17 cellular contexts compared by ENCODE assay signal in genomic region chr22:25729016-25729415, GRCh38. TPM values are rescaled to one million over a fixed set of nuclear protein-coding genes. Genes with fewer than 3 reads are reported as not detected.
A peak's percentile ranks its signal among the peaks of the same experiment; 100 is the strongest.
DNase-seq lines count a peak whose midpoint lies in the region; ATAC-seq and TF ChIP-seq lines count a peak whose summit lies in the region.
"Had no signal": no experiment of that assay in that cellular context is flagged by ENCODE, and none has a peak within 500 bp of the region (broad histone marks: within the 10 kb centered on the region; RNA-seq: fewer than 3 reads in every experiment).

No MANE protein-coding gene starts in this region.

- no peak overlapping the region for H3K4me3 ChIP-seq in cardiac muscle cell
- no peak overlapping the region for H3K4me3 ChIP-seq in mucosa of descending colon
- H3K4me3 ChIP-seq: K562 had no signal

- H3K4me1 Mint-ChIP-seq in activated T-helper 2 cell treated with anti-CD3 and anti-CD28 coated beads, Interferon-gamma antibody, Interleukin-2, Interleukin-4, amounts not matched to agents 10 μg/mL and 5 μg/mL and 100 μg/mL, durations not matched to agents 14 hours and 24 hours and 36 hours (ENCODE audit: low read depth): peaks cover 42% of the 10 kb centered on the region
- no peaks in the 10 kb centered on the region for H3K4me1 Mint-ChIP-seq in HFFc6 (ENCODE audit: low read depth)
- peaks cover 3% of the 10 kb centered on the region for H3K4me1 Mint-ChIP-seq in chondrocyte (ENCODE audit: low read depth)
- H3K4me1 Mint-ChIP-seq: CD8-positive, alpha-beta memory T cell had no signal

- intact Hi-C loops in cardiac septum (cut with DNase I): no loop called here
- intact Hi-C loops in activated T-helper 2 cell treated with anti-CD3 and anti-CD28 coated beads, Interferon-gamma antibody, Interleukin-2, Interleukin-4, amounts not matched to agents 10 μg/mL and 5 μg/mL and 100 μg/mL, durations not matched to agents 14 hours and 24 hours and 36 hours (cut with micrococcal nuclease): no loop called here
- intact Hi-C loops in mucosa of descending colon (cut with DNase I, micrococcal nuclease): no loop called here
- intact Hi-C loops in sciatic nerve (cut with DNase I): no loop called here

- H3K36me3 ChIP-seq in cardiac muscle cell: no peaks in the 10 kb centered on the region
- no peaks in the 10 kb centered on the region for H3K36me3 ChIP-seq in mucosa of descending colon (ENCODE audit: low read depth)

- no peaks in the 10 kb centered on the region for H3K27me3 ChIP-seq in cardiac muscle cell

- peak overlapping the region; percentile 53 for H3K27ac Mint-ChIP-seq in activated T-helper 2 cell treated with anti-CD3 and anti-CD28 coated beads, Interferon-gamma antibody, Interleukin-2, Interleukin-4, amounts not matched to agents 10 μg/mL and 5 μg/mL and 100 μg/mL, durations not matched to agents 14 hours and 24 hours and 36 hours
- H3K27ac Mint-ChIP-seq in HFFc6 (no peak overlapping the region), chondrocyte (ENCODE audit: unreplicated experiment) (no peak overlapping the region)
- H3K27ac Mint-ChIP-seq: CD8-positive, alpha-beta memory T cell had no signal

- H3K9me3 ChIP-seq in cardiac muscle cell (ENCODE audit: low read depth) (no peaks in the 10 kb centered on the region), mucosa of descending colon (no peaks in the 10 kb centered on the region)

- peaks cover 50% of the 10 kb centered on the region for H3K36me3 Mint-ChIP-seq in activated T-helper 2 cell treated with anti-CD3 and anti-CD28 coated beads, Interferon-gamma antibody, Interleukin-2, Interleukin-4, amounts not matched to agents 10 μg/mL and 5 μg/mL and 100 μg/mL, durations not matched to agents 14 hours and 24 hours and 36 hours (ENCODE audit: low read depth)
- H3K36me3 Mint-ChIP-seq in HFFc6 (ENCODE audit: low read depth): no peaks in the 10 kb centered on the region; the same call in 1 of the 2 replicates
- H3K36me3 Mint-ChIP-seq in chondrocyte (ENCODE audit: low read depth): no peaks in the 10 kb centered on the region
- H3K36me3 Mint-ChIP-seq: CD8-positive, alpha-beta memory T cell had no signal

- H3K4me1 ChIP-seq in cardiac muscle cell (ENCODE audit: low read depth): peaks cover 50% of the 10 kb centered on the region
- H3K4me1 ChIP-seq in mucosa of descending colon (ENCODE audit: low read depth): peaks cover 3% of the 10 kb centered on the region

- H3K9me3 Mint-ChIP-seq in activated T-helper 2 cell treated with anti-CD3 and anti-CD28 coated beads, Interferon-gamma antibody, Interleukin-2, Interleukin-4, amounts not matched to agents 10 μg/mL and 5 μg/mL and 100 μg/mL, durations not matched to agents 14 hours and 24 hours and 36 hours: peaks cover under 1% of the 10 kb centered on the region
- peaks cover 38% of the 10 kb centered on the region for H3K9me3 Mint-ChIP-seq in HFFc6
- no peaks in the 10 kb centered on the region for H3K9me3 Mint-ChIP-seq in chondrocyte (ENCODE audit: low read depth)
- H3K9me3 Mint-ChIP-seq: CD8-positive, alpha-beta memory T cell had no signal

- TF ChIP-seq CTCF in cardiac muscle cell (IDR thresholded peaks at IDR 0.05; ENCODE audit: low read depth, low read length) (no peak), mucosa of descending colon (IDR thresholded peaks at IDR 0.05) (no peak), HFFc6 (IDR thresholded peaks at IDR 0.05) (no peak), chondrocyte (IDR thresholded peaks at IDR 0.05) (no peak)

- peak; percentile 44 for ATAC-seq in mucosa of descending colon
- ATAC-seq in sciatic nerve: no peak
- ATAC-seq: K562, Right ventricle myocardium inferior had no signal

- peak overlapping the region; percentile 65 for H3K27ac ChIP-seq in cardiac muscle cell

- no peaks in the 10 kb centered on the region for H3K27me3 Mint-ChIP-seq in activated T-helper 2 cell treated with anti-CD3 and anti-CD28 coated beads, Interferon-gamma antibody, Interleukin-2, Interleukin-4, amounts not matched to agents 10 μg/mL and 5 μg/mL and 100 μg/mL, durations not matched to agents 14 hours and 24 hours and 36 hours (ENCODE audit: low read depth)
- H3K27me3 Mint-ChIP-seq in HFFc6 (ENCODE audit: insufficient read depth) (peaks cover 2% of the 10 kb centered on the region; the same call in 1 of the 2 replicates), chondrocyte (ENCODE audit: low read depth) (no peaks in the 10 kb centered on the region)

- no peak overlapping the region for H3K4me3 Mint-ChIP-seq in activated T-helper 2 cell treated with anti-CD3 and anti-CD28 coated beads, Interferon-gamma antibody, Interleukin-2, Interleukin-4, amounts not matched to agents 10 μg/mL and 5 μg/mL and 100 μg/mL, durations not matched to agents 14 hours and 24 hours and 36 hours (ENCODE audit: low read depth)
- H3K4me3 Mint-ChIP-seq in HFFc6 (no peak overlapping the region), chondrocyte (ENCODE audit: unreplicated experiment) (no peak overlapping the region)
- H3K4me3 Mint-ChIP-seq: CD8-positive, alpha-beta memory T cell had no signal

- DNase-seq in cardiac muscle cell (ENCODE audit: low read depth in 1 of 2, low spot score in 1 of 2): no peak
- no peak for DNase-seq in cardiac septum (ENCODE audit: low spot score)
- no peak for DNase-seq in activated T-helper 2 cell treated with anti-CD3 and anti-CD28 coated beads, Interferon-gamma antibody, Interleukin-2, Interleukin-4, amounts not matched to agents 10 μg/mL and 5 μg/mL and 100 μg/mL, durations not matched to agents 14 hours and 24 hours and 36 hours (ENCODE audit: low spot score)
- no peak for DNase-seq in mucosa of descending colon
- no peak for DNase-seq in HFFc6
- DNase-seq in NCI-H345 (lab: John Stamatoyannopoulos, UW): no peak
- DNase-seq in chondrocyte (ENCODE audit: low spot score): no peak
- DNase-seq in sciatic nerve (ENCODE audit: low spot score): no peak
- DNase-seq: CD8-positive, alpha-beta memory T cell; MV-4-11; NCI-H187 treated with DMSO at 0.1 percent for 48 hours; NCI-H774 had no signal

RNA-seq across cellular contexts. Expression of gene MYO18B, which starts 13.0 kb away (rescaled TPM):
- 71.8 and 178 TPM in 2 replicates for total RNA-seq in cardiac muscle cell
- 35.6 and 79.1 TPM in 2 replicates for polyA plus RNA-seq in cardiac muscle cell
- total RNA-seq in cardiac septum: 254 TPM
- total RNA-seq in activated T-helper 2 cell treated with anti-CD3 and anti-CD28 coated beads, Interferon-gamma antibody, Interleukin-2, Interleukin-4, amounts not matched to agents 10 μg/mL and 5 μg/mL and 100 μg/mL, durations not matched to agents 14 hours and 24 hours and 36 hours: 6.0 and 6.1 TPM in 2 replicates
- under 1 TPM; 0.03 to 0.17 (median 0.12) TPM for total RNA-seq in mucosa of descending colon
- under 1 TPM in 1 of 6 experiments, not detected in 5; 0.02 TPM for total RNA-seq in HFFc6 (2021; fragmentation: NEBNext Ultra II Directional; extraction: Animal tissue kit (Norgen Biotek cat#: 25700))
- total RNA-seq in chondrocyte: 0.10 to 0.20 TPM in 2 of 3 replicates, not detected in the other
- not detected for total RNA-seq in sciatic nerve
- total RNA-seq: OCI-LY7, SK-MEL-5 had no signal
- polyA plus RNA-seq: BJ had no signal

Comparison
In these comparisons a context has a peak if more than half of its experiments do, and no peak if none do; other contexts are left out.
1. RNA of gene MYO18B, which starts 13.0 kb away (total RNA-seq): 254 TPM in cardiac septum (single experiment) and 71.8 to 178 TPM in cardiac muscle cell; 6.0 to 6.1 TPM in activated T-helper 2 cell treated with anti-CD3 and anti-CD28 coated beads, Interferon-gamma antibody, Interleukin-2, Interleukin-4, amounts not matched to agents 10 μg/mL and 5 μg/mL and 100 μg/mL, durations not matched to agents 14 hours and 24 hours and 36 hours, 0.10 to 0.20 TPM in chondrocyte, 0.03 to 0.17 TPM in mucosa of descending colon, 0.02 TPM in HFFc6 and not detected in sciatic nerve (single experiment); every median in the first group is over 10 times any median in the second.